Comparison of ENCODE assay signal across 8 cellular contexts in the genomic region with DNA sequence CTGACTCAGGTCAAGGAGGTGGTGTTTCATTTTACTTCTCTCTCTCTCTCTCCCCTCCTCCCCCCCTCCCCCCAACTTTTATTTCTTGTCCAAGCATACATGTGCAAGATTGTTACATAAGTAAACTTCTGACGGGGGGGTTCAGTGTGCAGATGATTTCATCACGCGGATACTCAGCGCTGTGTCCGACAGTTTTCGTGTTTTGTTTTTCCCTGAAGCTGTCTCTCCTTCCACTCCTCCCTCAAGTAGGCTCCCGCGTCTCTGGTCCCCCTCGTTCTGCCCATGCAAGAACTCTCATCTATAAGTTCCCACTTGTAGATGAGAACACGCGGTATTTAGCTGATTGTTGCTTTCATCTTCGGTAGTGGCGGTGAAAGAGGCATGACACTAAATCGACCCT.
"Had no signal": no experiment of that assay in that cellular context is flagged by ENCODE, and none has a peak within 500 bp of the region (broad histone marks: within the 10 kb centered on the region; RNA-seq: fewer than 3 reads in every experiment).

No MANE protein-coding gene starts in this region.

- DNase-seq: GM23248, GOT3, H7, HFFc6, IMR-90 had no signal

- H3K27ac Mint-ChIP-seq: HFFc6 had no signal

- H3K9me3 ChIP-seq: HAP-1 had no signal

- H3K36me3 ChIP-seq: HAP-1 had no signal

- H3K27ac ChIP-seq: GM23248, HL-60 had no signal

- H3K9ac ChIP-seq: GM23248 had no signal

- H3K4me3 ChIP-seq: GM23248, HAP-1 had no signal

- H3K4me3 Mint-ChIP-seq: HFFc6 had no signal

- H2AFZ ChIP-seq: GM23248 had no signal

- ATAC-seq: HCT116 had no signal
